Comparison of ENCODE assay signal across 21 cellular contexts in genomic region chr3:189282751-189283150, GRCh38.
"Had no signal": no experiment of that assay in that cellular context is flagged by ENCODE, and none has a peak within 500 bp of the region (broad histone marks: within the 10 kb centered on the region; RNA-seq: fewer than 3 reads in every experiment).

No MANE protein-coding gene starts in this region.

- DNase-seq: activated CD4-positive, alpha-beta T cell treated with anti-CD3 and anti-CD28 coated beads, Interleukin-2, amount 50 U/mL, for 1 hour; activated CD8-positive, alpha-beta memory T cell treated with anti-CD3 and anti-CD28 coated beads, Interleukin-2, amount 50 U/mL, for 4 hours; activated gamma-delta T cell; activated T-cell treated with anti-CD3 and anti-CD28 coated beads, Interleukin-2, amount 50 U/mL, for 72 hours; adrenal gland; dorsolateral prefrontal cortex; foreskin melanocyte; hypothalamus; islet precursor cell; lower lobe of right lung; stimulated activated CD4-positive, alpha-beta T cell treated with anti-CD3 and anti-CD28 coated beads, Interleukin-4, amount 100 ng/mL, for 24 hours; T-helper 1 cell; T1000; upper lobe of right lung had no signal

- H3K36me3 ChIP-seq: adrenal gland, lower lobe of right lung, neutrophil, upper lobe of right lung had no signal

- H3K4me3 ChIP-seq: adrenal gland, dorsolateral prefrontal cortex, lower lobe of right lung, upper lobe of right lung had no signal

- ATAC-seq: activated T-cell treated with anti-CD3 and anti-CD28 coated beads, Interleukin-2, amount 50 U/mL, for 72 hours; lower lobe of right lung; natural killer cell treated with Interleukin-12 subunit alpha and Interleukin-12 subunit beta and Interleukin-15 and Interleukin-18, amount 100 ng/mL, for 72 hours; sciatic nerve; stimulated activated effector memory CD8-positive, alpha-beta T cell treated with anti-CD3 and anti-CD28 coated beads, Interleukin-12 subunit alpha, Interleukin-12 subunit beta, amount 100 ng/mL, for 72 hours; upper lobe of right lung had no signal

- H3K9me3 Mint-ChIP-seq: activated naive CD4-positive, alpha-beta T cell treated with anti-CD3 and anti-CD28 coated beads, Interleukin-2, amount 50 U/mL, for 24 hours; natural killer cell treated with Interleukin-12 subunit alpha and Interleukin-12 subunit beta and Interleukin-15 and Interleukin-18, amount 100 ng/mL, for 72 hours; stimulated activated effector memory CD8-positive, alpha-beta T cell treated with anti-CD3 and anti-CD28 coated beads, Interleukin-12 subunit alpha, Interleukin-12 subunit beta, amount 100 ng/mL, for 72 hours had no signal

- H3K27ac ChIP-seq: adrenal gland, dorsolateral prefrontal cortex, lower lobe of right lung, neutrophil, parathyroid adenoma, upper lobe of right lung had no signal

- H3K9me3 ChIP-seq: lower lobe of right lung, neutrophil, upper lobe of right lung had no signal

- H3K27me3 Mint-ChIP-seq: activated naive CD4-positive, alpha-beta T cell treated with anti-CD3 and anti-CD28 coated beads, Interleukin-2, amount 50 U/mL, for 24 hours; natural killer cell treated with Interleukin-12 subunit alpha and Interleukin-12 subunit beta and Interleukin-15 and Interleukin-18, amount 100 ng/mL, for 72 hours had no signal

- H3K36me3 Mint-ChIP-seq: activated naive CD4-positive, alpha-beta T cell treated with anti-CD3 and anti-CD28 coated beads, Interleukin-2, amount 50 U/mL, for 24 hours; mesothelial cell of epicardium; natural killer cell treated with Interleukin-12 subunit alpha and Interleukin-12 subunit beta and Interleukin-15 and Interleukin-18, amount 100 ng/mL, for 72 hours; stimulated activated effector memory CD8-positive, alpha-beta T cell treated with anti-CD3 and anti-CD28 coated beads, Interleukin-12 subunit alpha, Interleukin-12 subunit beta, amount 100 ng/mL, for 72 hours had no signal

- H3K4me1 ChIP-seq: adrenal gland, lower lobe of right lung, parathyroid adenoma, upper lobe of right lung had no signal

- H3K9ac ChIP-seq: parathyroid adenoma had no signal

- H3K27me3 ChIP-seq: adrenal gland, neutrophil, upper lobe of right lung had no signal

- H3K4me3 Mint-ChIP-seq: activated naive CD4-positive, alpha-beta T cell treated with anti-CD3 and anti-CD28 coated beads, Interleukin-2, amount 50 U/mL, for 24 hours; activated T-cell treated with anti-CD3 and anti-CD28 coated beads, Interleukin-2, amount 50 U/mL, for 72 hours; mesothelial cell of epicardium; natural killer cell treated with Interleukin-12 subunit alpha and Interleukin-12 subunit beta and Interleukin-15 and Interleukin-18, amount 100 ng/mL, for 72 hours; stimulated activated effector memory CD8-positive, alpha-beta T cell treated with anti-CD3 and anti-CD28 coated beads, Interleukin-12 subunit alpha, Interleukin-12 subunit beta, amount 100 ng/mL, for 72 hours had no signal

- H3K27ac Mint-ChIP-seq: activated naive CD4-positive, alpha-beta T cell treated with anti-CD3 and anti-CD28 coated beads, Interleukin-2, amount 50 U/mL, for 24 hours; mesothelial cell of epicardium; natural killer cell treated with Interleukin-12 subunit alpha and Interleukin-12 subunit beta and Interleukin-15 and Interleukin-18, amount 100 ng/mL, for 72 hours; stimulated activated effector memory CD8-positive, alpha-beta T cell treated with anti-CD3 and anti-CD28 coated beads, Interleukin-12 subunit alpha, Interleukin-12 subunit beta, amount 100 ng/mL, for 72 hours had no signal
